Comparison of ENCODE assay signal across 8 cellular contexts in the genomic region with DNA sequence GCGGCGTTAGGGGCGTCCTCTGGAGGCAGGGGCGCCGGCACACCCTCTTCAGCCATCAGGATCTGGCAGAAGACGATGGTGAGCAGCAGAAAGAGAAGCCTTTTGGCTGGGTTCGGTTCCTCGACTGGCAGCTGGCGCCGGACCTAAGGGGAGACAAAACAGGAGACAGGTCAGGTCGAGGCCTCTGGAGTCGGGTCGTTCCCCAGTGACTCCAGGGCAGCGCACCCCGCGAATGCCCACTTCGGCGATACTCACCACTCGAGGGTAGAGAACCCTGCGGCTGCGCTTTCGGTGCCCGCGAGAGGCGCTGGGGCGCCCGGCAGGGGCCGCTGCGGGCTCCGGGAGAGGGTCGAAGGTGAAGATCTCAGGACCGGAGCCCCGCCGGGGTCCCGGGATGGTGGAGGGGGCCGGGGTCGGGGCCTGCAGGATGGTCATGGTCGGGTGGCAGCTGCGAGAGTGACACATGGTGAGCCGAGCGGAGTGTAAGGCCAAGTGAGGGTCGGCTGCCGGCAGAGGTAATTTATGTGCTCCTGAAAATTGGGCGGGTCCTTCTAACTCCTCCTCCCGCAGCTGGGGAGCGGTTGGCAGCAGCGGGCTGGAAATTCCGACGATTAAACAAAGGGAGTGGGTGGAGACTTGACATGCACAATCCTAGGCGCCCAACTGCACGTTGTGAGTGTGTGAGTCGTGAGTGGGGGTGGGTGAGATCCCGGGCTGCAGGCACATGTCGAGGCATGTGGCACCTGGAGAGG. TPM values are rescaled to one million over a fixed set of nuclear protein-coding genes. Genes with fewer than 3 reads are reported as not detected.
DNase-seq lines count a peak whose midpoint lies in the region; ATAC-seq and TF ChIP-seq lines count a peak whose summit lies in the region.

A gene with protein sequence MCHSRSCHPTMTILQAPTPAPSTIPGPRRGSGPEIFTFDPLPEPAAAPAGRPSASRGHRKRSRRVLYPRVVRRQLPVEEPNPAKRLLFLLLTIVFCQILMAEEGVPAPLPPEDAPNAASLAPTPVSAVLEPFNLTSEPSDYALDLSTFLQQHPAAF (minus strand): TSS at position 494 of the 752 bp plus-strand sequence. CDS start 29 bp downstream, at position 465.

- TF ChIP-seq POLR2A in prostate gland (IDR thresholded peaks at IDR 0.05): peak; percentile 92

- no peaks in the 10 kb centered on the region for H3K4me1 ChIP-seq in prostate gland (replicated peaks)
- no peaks in the 10 kb centered on the region for H3K4me1 ChIP-seq in urinary bladder (ENCODE audit: insufficient read depth)

- ATAC-seq in left ventricle myocardium superior: peak; percentile 62
- ATAC-seq in GM18873 (IDR thresholded peaks at IDR 0.05; ENCODE audit: low FRiP score, unreplicated experiment): no peak

- in situ Hi-C loops in GM13977 (cut with MboI; ENCODE audit: low pct_unique_long_range_greater_than_20kb, low sequenced_read_pairs, unreplicated experiment): loop anchor here (10.0 kb wide), 1 partner anchor 71 kb away; no protein-coding TSS in a partner anchor

- H3K36me3 ChIP-seq in prostate gland: no peaks in the 10 kb centered on the region
- H3K36me3 ChIP-seq in urinary bladder (ENCODE audit: insufficient read depth): no peaks in the 10 kb centered on the region

- DNase-seq in GM13977 (ENCODE audit: low spot score) (peak; percentile 81), LHCN-M2 (ENCODE audit: low read depth) (peak; percentile 91), T follicular helper cell (ENCODE audit: low read depth) (peak; percentile 47), amniotic epithelial cell (ENCODE audit: low read depth) (peak; percentile 92), left ventricle myocardium superior (peak; percentile 87), prostate gland (ENCODE audit: low spot score) (peak; percentile 92)

- H3K27me3 ChIP-seq in prostate gland (replicated peaks; ENCODE audit: insufficient read depth): no peaks in the 10 kb centered on the region

- WGBS in prostate gland: 2% methylated on average over 54 of the region's 54 CpGs
- WGBS in urinary bladder: under 1% methylated on average over 54 of the region's 54 CpGs

- peak within 1 kb of the TSS; percentile 95 for H3K27ac ChIP-seq in prostate gland
- peak within 1 kb of the TSS; percentile 91 for H3K27ac ChIP-seq in urinary bladder (ENCODE audit: low read depth)

- TF ChIP-seq CTCF in GM13977 (IDR thresholded peaks at IDR 0.05; ENCODE audit: extremely low read depth, insufficient read depth, missing control alignments): peak; percentile 71
- peak; percentile 33 to 72 (median 52) for TF ChIP-seq CTCF in prostate gland (IDR thresholded peaks at IDR 0.05)

- intact Hi-C loops in left ventricle myocardium superior (cut with micrococcal nuclease) (loop anchor here (10.0 kb wide), 1 partner anchor 81 kb away; no protein-coding TSS in a partner anchor), prostate gland (cut with DNase I) (loop anchor here (5.0 kb wide), 4 partner anchors 38 to 333 kb away; no protein-coding TSS in a partner anchor)

- H3K9me3 ChIP-seq in prostate gland: no peaks in the 10 kb centered on the region

- H3K4me3 ChIP-seq in prostate gland (peak within 1 kb of the TSS; percentile 76 to 79), urinary bladder (ENCODE audit: low read depth, low read length) (peak within 1 kb of the TSS; percentile 83)

RNA-seq across cellular contexts. Expression of the gene that starts here (rescaled TPM):
- total RNA-seq in LHCN-M2 (2014; rRNA removed) (51.0 and 65.9 TPM in 2 replicates), left ventricle myocardium superior (12.7 TPM), prostate gland (10 to 100 TPM; 13.9 to 26.4 TPM), urinary bladder (4.8 TPM)
- 103 TPM for polyA plus RNA-seq in LHCN-M2 (2012)
- polyA plus RNA-seq in urinary bladder: 71.9 TPM
